ENCODE assay signal across 10 cellular contexts in the genomic region with DNA sequence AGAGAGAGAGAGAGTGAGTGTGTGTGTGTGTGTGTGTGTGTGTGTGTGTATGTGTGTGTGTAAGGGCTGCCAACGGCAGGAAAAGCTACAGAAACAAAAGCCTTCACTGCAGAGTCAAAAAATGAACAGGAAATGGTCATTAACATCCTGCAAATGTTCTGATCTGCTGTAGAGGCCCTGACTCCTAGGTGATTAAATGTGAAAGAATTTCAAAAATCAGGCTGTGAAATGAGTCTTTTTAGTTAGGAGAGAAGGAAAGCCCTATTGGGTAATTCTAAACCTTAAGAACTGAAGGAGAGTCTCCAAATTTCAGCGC.
DNase-seq lines count a peak whose midpoint lies in the region; ATAC-seq, FAIRE-seq and TF ChIP-seq lines count a peak whose summit lies in the region.
"Had no signal": no experiment of that assay in that cellular context is flagged by ENCODE, and none has a peak within 500 bp of the region (broad histone marks: within the 10 kb centered on the region; RNA-seq: fewer than 3 reads in every experiment).

No MANE protein-coding gene starts in this region.

- H3K4me1 Mint-ChIP-seq in WTC11 = peaks cover 34% of the 10 kb centered on the region

- H3K4me2 ChIP-seq in HepG2 (ENCODE audit: low read depth, low read length) = no peak overlapping the region

- no peaks in the 10 kb centered on the region for H3K9me3 ChIP-seq in liver (ENCODE audit: control insufficient read depth in 4 of 4, low read length in 3 of 4)
- no peaks in the 10 kb centered on the region for H3K9me3 ChIP-seq in HepG2 (ENCODE audit: low read length)
- H3K9me3 ChIP-seq in vagina = no peaks in the 10 kb centered on the region
- no peaks in the 10 kb centered on the region for H3K9me3 ChIP-seq in prostate gland
- H3K9me3 ChIP-seq: psoas muscle, upper lobe of left lung had no signal

- H3K27ac ChIP-seq in liver (ENCODE audit: low read depth in 1 of 2, low read length in 2 of 2) (no peak overlapping the region), HepG2 (ENCODE audit: extremely low read length, insufficient read depth, low read length) (no peak overlapping the region), vagina (no peak overlapping the region), prostate gland (no peak overlapping the region)
- H3K27ac ChIP-seq: psoas muscle had no signal

- no peak for TF ChIP-seq CTCF in liver (IDR thresholded peaks at IDR 0.05; ENCODE audit: low read depth, low read length, missing input control)
- no peak for TF ChIP-seq CTCF in HepG2 (CRISPR knock-in tag; IDR thresholded peaks at IDR 0.05)
- no peak for TF ChIP-seq CTCF in WTC11 (IDR thresholded peaks at IDR 0.05)
- TF ChIP-seq CTCF in vagina (IDR thresholded peaks at IDR 0.05) = no peak
- TF ChIP-seq CTCF in prostate gland (IDR thresholded peaks at IDR 0.05) = no peak

- H4K20me1 ChIP-seq in HepG2 (ENCODE audit: insufficient read depth, low read length) = no peaks in the 10 kb centered on the region

- no peaks in the 10 kb centered on the region; the same call in 1 of the 2 replicates for H3K27me3 Mint-ChIP-seq in WTC11 (ENCODE audit: low read depth)

- H3K4me3 ChIP-seq in liver (ENCODE audit: low read depth in 1 of 3, low read length in 3 of 3) (no peak overlapping the region), HepG2 (replicated peaks in 1 of 3; ENCODE audit: insufficient read depth in 1 of 3, low read depth in 2 of 3, low read length in 3 of 3) (no peak overlapping the region), vagina (no peak overlapping the region), prostate gland (no peak overlapping the region)
- H3K4me3 ChIP-seq: psoas muscle, upper lobe of left lung had no signal

- peaks cover 23% of the 10 kb centered on the region for H3K9me3 Mint-ChIP-seq in WTC11

- no peak for DNase-seq in HepG2 (ENCODE audit: low spot score)
- DNase-seq in WTC11 (ENCODE audit: low spot score) = no peak
- DNase-seq in foreskin melanocyte = peak; percentile 48
- peak; percentile 27 to 43 for DNase-seq in vagina (ENCODE audit: extremely low spot score in 2 of 2)
- DNase-seq in prostate gland (ENCODE audit: low spot score) = no peak
- DNase-seq: psoas muscle, upper lobe of left lung had no signal

- ATAC-seq in HepG2 = no peak
- ATAC-seq in WTC11 = no peak
- ATAC-seq in HG02852 (IDR thresholded peaks at IDR 0.05; ENCODE audit: unreplicated experiment) = no peak
- ATAC-seq in GM18517 (IDR thresholded peaks at IDR 0.05; ENCODE audit: unreplicated experiment) = no peak
- ATAC-seq: psoas muscle had no signal

- H3K9ac ChIP-seq in liver (ENCODE audit: low read depth in 1 of 2, low read length in 2 of 2) (no peak overlapping the region), HepG2 (ENCODE audit: insufficient read depth, low read depth, low read length) (no peak overlapping the region)

- POLR2A ChIA-PET in HepG2 (lab: Yijun Ruan, JAX) = no interaction called here
- POLR2A ChIA-PET in WTC11 (lab: Charles Lee) = no interaction called here

- no peaks in the 10 kb centered on the region for H3K79me2 ChIP-seq in HepG2 (ENCODE audit: insufficient read depth, low read length)

- TF ChIP-seq RAD21 in liver (IDR thresholded peaks at IDR 0.05) = peak in 1 of 2 donors; percentile 12
- TF ChIP-seq RAD21 in HepG2 (CRISPR knock-in tag; IDR thresholded peaks at IDR 0.05) = no peak

- H3K27me3 ChIP-seq in liver (ENCODE audit: control insufficient read depth in 4 of 4, insufficient read depth in 4 of 4, low read length in 3 of 4) (peaks cover 0 to 9% (median 0%) of the 10 kb centered on the region in 4 donors), HepG2 (ENCODE audit: control insufficient read depth in 1 of 2, insufficient read depth in 2 of 2, low read length in 2 of 2) (peaks cover 1 to 63% of the 10 kb centered on the region in 2 experiments; a peak in 3 of 5 replicates), vagina (no peaks in the 10 kb centered on the region), prostate gland (replicated peaks; ENCODE audit: insufficient read depth) (no peaks in the 10 kb centered on the region)
- H3K27me3 ChIP-seq: upper lobe of left lung had no signal

- WGBS in liver = 53% methylated on average over 2 of the region's 2 CpGs
- WGBS in HepG2 (ENCODE audit: low lambda C conversion rate) = 0% methylated on average over 2 of the region's 2 CpGs
- WGBS in prostate gland = 25% methylated on average over 2 of the region's 2 CpGs

- H2AFZ ChIP-seq in HepG2 (ENCODE audit: low read length) = no peak overlapping the region

- intact Hi-C loops in HepG2 (cut with micrococcal nuclease; ENCODE audit: unreplicated experiment) (no loop called here), vagina (cut with DNase I) (no loop called here), prostate gland (cut with DNase I) (no loop called here)

- peak overlapping the region; percentile 64; the same call in 1 of the 2 replicates for H3K27ac Mint-ChIP-seq in WTC11

- no TSS peak for BruUV-seq in HepG2 (replicated peaks; lab: Mats Ljungman, UMichigan)

- TF ChIP-seq EP300 in HepG2 (IDR thresholded peaks at IDR 0.05; ENCODE audit: low read depth in 2 of 2, low read length in 2 of 2) (no peak), HepG2 (CRISPR knock-in tag; IDR thresholded peaks at IDR 0.05; ENCODE audit: borderline replicate concordance) (no peak)

- H3K4me1 ChIP-seq in liver (ENCODE audit: control insufficient read depth in 4 of 4, insufficient read depth in 4 of 4, low read length in 3 of 4) (no peaks in the 10 kb centered on the region), HepG2 (ENCODE audit: insufficient read depth, low read length) (no peaks in the 10 kb centered on the region), vagina (no peaks in the 10 kb centered on the region), prostate gland (replicated peaks) (no peaks in the 10 kb centered on the region)
- H3K4me1 ChIP-seq: psoas muscle had no signal

- FAIRE-seq in HepG2 (lab: Jason Lieb, UNC) = no peak

- TF ChIP-seq POLR2A in HepG2 (IDR thresholded peaks at IDR 0.05; ENCODE audit: insufficient read depth in 1 of 2, low read depth in 2 of 2, low read length in 2 of 2) = no peak
- no peak for TF ChIP-seq POLR2A in vagina (IDR thresholded peaks at IDR 0.05)
- no peak for TF ChIP-seq POLR2A in prostate gland (IDR thresholded peaks at IDR 0.05)

- CTCF ChIA-PET in HepG2 (lab: Yijun Ruan, JAX; ENCODE audit: low intra/inter-chr PET ratio, low total read pairs) (no interaction called here), WTC11 (lab: Charles Lee) (interaction anchor here (0.7 kb wide), 1 partner anchor 413 kb away, joined by 3 read pairs; no protein-coding TSS in a partner anchor)

- in situ Hi-C loops in HepG2 (cut with HindIII; ENCODE audit: extremely low pct_ligation_motif_present, low pct_unique_long_range_greater_than_20kb) = no loop called here

- H3K36me3 Mint-ChIP-seq in WTC11 = peaks cover 16% of the 10 kb centered on the region

- no peak overlapping the region for H3K4me3 Mint-ChIP-seq in WTC11

- no peaks in the 10 kb centered on the region for H3K36me3 ChIP-seq in liver (ENCODE audit: control insufficient read depth in 4 of 4, insufficient read depth in 3 of 4, low read depth in 1 of 4, low read length in 3 of 4)
- no peaks in the 10 kb centered on the region for H3K36me3 ChIP-seq in HepG2 (replicated peaks in 1 of 2; ENCODE audit: control insufficient read depth in 1 of 2, insufficient read depth in 2 of 2, low read length in 2 of 2)
- H3K36me3 ChIP-seq in vagina = no peaks in the 10 kb centered on the region
- H3K36me3 ChIP-seq in prostate gland = no peaks in the 10 kb centered on the region
- H3K36me3 ChIP-seq: upper lobe of left lung had no signal

TF ChIP-seq in liver, 16 proteins besides CTCF, POLR2A, EP300 and RAD21:
- TF ChIP-seq FOXA2 (IDR thresholded peaks at IDR 0.05) (no peak), TAF1 (conservative IDR thresholded peaks at IDR 0.05) (no peak), NR2F2 (IDR thresholded peaks at IDR 0.05) (peak; percentile 41)
- TF ChIP-seq, protein P1, sequence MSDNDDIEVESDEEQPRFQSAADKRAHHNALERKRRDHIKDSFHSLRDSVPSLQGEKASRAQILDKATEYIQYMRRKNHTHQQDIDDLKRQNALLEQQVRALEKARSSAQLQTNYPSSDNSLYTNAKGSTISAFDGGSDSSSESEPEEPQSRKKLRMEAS (IDR thresholded peaks at IDR 0.05) = no peak

TF ChIP-seq in HepG2, 621 proteins besides CTCF, POLR2A, EP300 and RAD21 (continues in another document):
- TF ChIP-seq, protein P2, sequence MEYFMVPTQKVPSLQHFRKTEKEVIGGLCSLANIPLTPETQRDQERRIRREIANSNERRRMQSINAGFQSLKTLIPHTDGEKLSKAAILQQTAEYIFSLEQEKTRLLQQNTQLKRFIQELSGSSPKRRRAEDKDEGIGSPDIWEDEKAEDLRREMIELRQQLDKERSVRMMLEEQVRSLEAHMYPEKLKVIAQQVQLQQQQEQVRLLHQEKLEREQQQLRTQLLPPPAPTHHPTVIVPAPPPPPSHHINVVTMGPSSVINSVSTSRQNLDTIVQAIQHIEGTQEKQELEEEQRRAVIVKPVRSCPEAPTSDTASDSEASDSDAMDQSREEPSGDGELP (IDR thresholded peaks at IDR 0.05; ENCODE audit: borderline replicate concordance, low read depth) = no peak
- TF ChIP-seq, protein P3, sequence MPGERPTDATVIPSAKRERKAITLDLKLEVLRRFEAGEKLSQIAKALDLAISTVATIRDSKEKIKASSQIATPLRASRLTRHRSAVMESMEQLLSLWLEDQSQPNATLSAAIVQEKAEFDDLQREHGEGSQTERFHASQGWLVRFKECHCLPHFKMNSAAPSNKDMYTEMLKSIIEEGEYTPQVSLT (CRISPR knock-in tag; IDR thresholded peaks at IDR 0.05; ENCODE audit: borderline replicate concordance, low read depth) = no peak
- TF ChIP-seq ZNF572 (CRISPR knock-in tag; IDR thresholded peaks at IDR 0.05) (no peak), ZNF547 (CRISPR knock-in tag; IDR thresholded peaks at IDR 0.05) (no peak), MTA3 (CRISPR knock-in tag; IDR thresholded peaks at IDR 0.05) (no peak)

TF ChIP-seq in WTC11, 78 proteins besides CTCF, POLR2A, EP300 and RAD21 (continues in another document):
- TF ChIP-seq, protein P4, sequence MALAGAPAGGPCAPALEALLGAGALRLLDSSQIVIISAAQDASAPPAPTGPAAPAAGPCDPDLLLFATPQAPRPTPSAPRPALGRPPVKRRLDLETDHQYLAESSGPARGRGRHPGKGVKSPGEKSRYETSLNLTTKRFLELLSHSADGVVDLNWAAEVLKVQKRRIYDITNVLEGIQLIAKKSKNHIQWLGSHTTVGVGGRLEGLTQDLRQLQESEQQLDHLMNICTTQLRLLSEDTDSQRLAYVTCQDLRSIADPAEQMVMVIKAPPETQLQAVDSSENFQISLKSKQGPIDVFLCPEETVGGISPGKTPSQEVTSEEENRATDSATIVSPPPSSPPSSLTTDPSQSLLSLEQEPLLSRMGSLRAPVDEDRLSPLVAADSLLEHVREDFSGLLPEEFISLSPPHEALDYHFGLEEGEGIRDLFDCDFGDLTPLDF (CRISPR knock-in tag; IDR thresholded peaks at IDR 0.05) = no peak
- no peak for TF ChIP-seq ZNF232 (CRISPR knock-in tag; IDR thresholded peaks at IDR 0.05)

Comparison
In these comparisons a context has a peak if more than half of its experiments do, and no peak if none do; other contexts are left out.
1. DNase-seq: peak in foreskin melanocyte (single experiment) and vagina (2 of 2); none in HepG2 (single experiment), WTC11 (single experiment) and prostate gland (single experiment).